8 cellular contexts compared by ENCODE assay signal in genomic region chr22:31230871-31231621, GRCh38. TPM values are rescaled to one million over a fixed set of nuclear protein-coding genes. Genes with fewer than 3 reads are reported as not detected.
DNase-seq lines count a peak whose midpoint lies in the region; ATAC-seq and TF ChIP-seq lines count a peak whose summit lies in the region.

No MANE protein-coding gene starts in this region.

- no peak overlapping the region for H2AFZ ChIP-seq in HCT116 (ENCODE audit: low read depth, low read length, poor library complexity, severe bottlenecking)

- H3K4me2 ChIP-seq in HCT116 (ENCODE audit: low read length) = no peak overlapping the region

- RAD21 ChIA-PET in HCT116 (lab: Charles Lee; ENCODE audit: low non-redundant PET in 1 of 2, low total read pairs in 2 of 2, uncharacterized antibody in 2 of 2, unreplicated experiment in 2 of 2) = no interaction called here

- H4K20me1 ChIP-seq in HCT116 (ENCODE audit: insufficient read depth) = no peaks in the 10 kb centered on the region

- H3K4me3 Mint-ChIP-seq in CD8-positive, alpha-beta memory T cell = peak overlapping the region in 1 of 7 donors; percentile 40
- H3K4me3 Mint-ChIP-seq in T-helper 17 cell = peak overlapping the region; percentile 77

- H3K9me2 ChIP-seq in HCT116 (ENCODE audit: insufficient read depth) = no peaks in the 10 kb centered on the region

- peaks cover 4% of the 10 kb centered on the region for H3K36me3 ChIP-seq in CD8-positive, alpha-beta memory T cell (ENCODE audit: insufficient read depth, low read length)
- H3K36me3 ChIP-seq in HCT116 (ENCODE audit: control insufficient read depth in 1 of 2, insufficient read depth in 2 of 2, low read length in 2 of 2) = 0 out of 4 replicates have a peak, but pooled peaks cover 2 to 3% of the 10 kb centered on the region in 2 experiments

- H3K4me1 ChIP-seq in CD8-positive, alpha-beta memory T cell (ENCODE audit: insufficient read depth, low read length) = peaks cover 31% of the 10 kb centered on the region
- peaks cover 0 to 5% of the 10 kb centered on the region in 2 experiments; a peak in 1 of 4 replicates for H3K4me1 ChIP-seq in HCT116 (ENCODE audit: control insufficient read depth in 1 of 2, insufficient read depth in 2 of 2, low read length in 2 of 2)

- peak; percentile 21 to 66 (median 32) for DNase-seq in CD8-positive, alpha-beta memory T cell
- no peak for DNase-seq in HCT116 (ENCODE audit: low read depth, low spot score)
- peak in 2 of 3 donors; percentile 32 to 34 for DNase-seq in T-helper 17 cell
- DNase-seq in cardiac fibroblast (ENCODE audit: low read depth in 2 of 2) = peak; percentile 75 to 84
- DNase-seq in left kidney (ENCODE audit: low read depth, low spot score) = peak; percentile 75
- peak; percentile 15 to 70 (median 55) for DNase-seq in stimulated activated naive CD4-positive, alpha-beta T cell (lab: John Stamatoyannopoulos, UW)
- no peak for DNase-seq in NCI-H146 treated with DMSO at 0.1 percent for 48 hours (lab: John Stamatoyannopoulos, UW; ENCODE audit: unreplicated experiment)

- H3K27ac ChIP-seq in CD8-positive, alpha-beta memory T cell (ENCODE audit: low read depth, low read length) = peak overlapping the region; percentile 14
- H3K27ac ChIP-seq in HCT116 (ENCODE audit: low read depth, low read length) = no peak overlapping the region

- TF ChIP-seq RAD21 in HCT116 (IDR thresholded peaks at IDR 0.05; ENCODE audit: low read depth) = peak; percentile 67

- POLR2A ChIA-PET in CD8-positive, alpha-beta memory T cell (lab: Charles Lee) = interaction anchor here (1.3 kb wide), 1 partner anchor 60 kb away, joined by 3 read pairs; no protein-coding TSS in a partner anchor
- POLR2A ChIA-PET in HCT116 (lab: Charles Lee) = no interaction called here

- peak; percentile 34 to 45 (median 43); a peak in 4 of 6 replicates for TF ChIP-seq CTCF in HCT116 (IDR thresholded peaks at IDR 0.05 in 2 of 3, conservative IDR thresholded peaks at IDR 0.05 in 1 of 3; ENCODE audit: borderline replicate concordance in 1 of 3, insufficient read depth in 1 of 3, low read depth in 2 of 3, low read length in 2 of 3)
- TF ChIP-seq CTCF in cardiac fibroblast (IDR thresholded peaks at IDR 0.05; ENCODE audit: low read depth, low read length) = peak; percentile 76

- CTCF ChIA-PET in CD8-positive, alpha-beta memory T cell (lab: Charles Lee) = interaction anchor here (0.6 to 6.0 kb wide), 8 partner anchors 12 to 291 kb away, joined by 3 to 39 read pairs (median 4); partner anchors contain the start of genes LIMK2 and SELENOM
- CTCF ChIA-PET in HCT116 (lab: Charles Lee) = interaction anchor here (0.7 to 1.7 kb wide), 6 partner anchors 13 to 123 kb away, joined by 3 to 9 read pairs (median 4); partner anchors contain the start of genes LIMK2 and SELENOM

- no peak overlapping the region for H3K4me3 ChIP-seq in CD8-positive, alpha-beta memory T cell (ENCODE audit: low read length)
- H3K4me3 ChIP-seq in HCT116 (replicated peaks in 1 of 2; ENCODE audit: low read depth in 1 of 2, low read length in 2 of 2) = no peak overlapping the region
- H3K4me3 ChIP-seq in cardiac fibroblast (replicated peaks in 1 of 2; ENCODE audit: low read depth in 2 of 2, low read length in 2 of 2) = no peak overlapping the region

- H3K4me1 Mint-ChIP-seq in CD8-positive, alpha-beta memory T cell = peaks cover 29 to 43% (median 35%) of the 10 kb centered on the region in 3 donors
- peaks cover 47% of the 10 kb centered on the region for H3K4me1 Mint-ChIP-seq in T-helper 17 cell

- no peaks in the 10 kb centered on the region for H3K27me3 ChIP-seq in CD8-positive, alpha-beta memory T cell (ENCODE audit: insufficient read depth, low read length, poor library complexity, severe bottlenecking)
- no peaks in the 10 kb centered on the region for H3K27me3 ChIP-seq in HCT116 (ENCODE audit: insufficient read depth, low read length)

- peaks cover 15% of the 10 kb centered on the region for H3K79me2 ChIP-seq in HCT116 (ENCODE audit: insufficient read depth, low read length)

- H3K27me3 Mint-ChIP-seq in CD8-positive, alpha-beta memory T cell = no peaks in the 10 kb centered on the region
- H3K27me3 Mint-ChIP-seq in T-helper 17 cell = no peaks in the 10 kb centered on the region

- no TSS peak for BruUV-seq in HCT116 (replicated peaks; lab: Mats Ljungman, UMichigan)

- H3K36me3 Mint-ChIP-seq in CD8-positive, alpha-beta memory T cell = peaks cover 0 to 27% (median 7%) of the 10 kb centered on the region in 3 donors
- peaks cover 2% of the 10 kb centered on the region for H3K36me3 Mint-ChIP-seq in T-helper 17 cell (ENCODE audit: low read depth)

- intact Hi-C loops in HCT116 (cut with micrococcal nuclease) = loop anchor here (1.0 to 5.0 kb wide), 3 partner anchors 124 to 282 kb away; partner anchors contain the start of gene SELENOM

- peak overlapping the region; percentile 8 to 95 (median 60) for H3K27ac Mint-ChIP-seq in CD8-positive, alpha-beta memory T cell
- H3K27ac Mint-ChIP-seq in T-helper 17 cell = peak overlapping the region; percentile 93

- peak; percentile 67 for ATAC-seq in HCT116
- ATAC-seq in T-helper 17 cell = peak; percentile 86
- ATAC-seq in HG03439 (IDR thresholded peaks at IDR 0.05; ENCODE audit: unreplicated experiment) = no peak

- H3K9ac ChIP-seq in HCT116 (ENCODE audit: low read length) = no peak overlapping the region

- no peak for TF ChIP-seq POLR2A in HCT116 (IDR thresholded peaks at IDR 0.05; ENCODE audit: borderline replicate concordance, extremely low read depth, insufficient read depth, insufficient read length)

- no peaks in the 10 kb centered on the region for H3K9me3 ChIP-seq in CD8-positive, alpha-beta memory T cell (ENCODE audit: low read length)
- H3K9me3 ChIP-seq in HCT116 (ENCODE audit: control insufficient read depth in 1 of 2, insufficient read depth in 1 of 2, low read depth in 1 of 2, low read length in 2 of 2) = no peaks in the 10 kb centered on the region
- no peaks in the 10 kb centered on the region for H3K9me3 ChIP-seq in T-helper 17 cell (ENCODE audit: control insufficient read depth, low read length, poor library complexity, severe bottlenecking)

- H3K9me3 Mint-ChIP-seq in CD8-positive, alpha-beta memory T cell = no peaks in the 10 kb centered on the region

TF ChIP-seq in HCT116, 20 proteins besides CTCF, POLR2A, EP300 and RAD21 (continues in another document):
- TF ChIP-seq EZH2 (IDR thresholded peaks at IDR 0.05) (no peak), SP1 (IDR thresholded peaks at IDR 0.05; ENCODE audit: low read depth) (no peak), ATF3 (IDR thresholded peaks at IDR 0.05) (no peak), FOSL1 (IDR thresholded peaks at IDR 0.05; ENCODE audit: low read depth) (no peak), SIN3A (IDR thresholded peaks at IDR 0.05; ENCODE audit: low read depth) (no peak), ELF1 (IDR thresholded peaks at IDR 0.05; ENCODE audit: borderline replicate concordance, low read depth) (no peak), ZNF274 (IDR thresholded peaks at IDR 0.05; ENCODE audit: low read depth, low read length) (no peak), CBX3 (IDR thresholded peaks at IDR 0.05; ENCODE audit: low read depth) (no peak), SRF (IDR thresholded peaks at IDR 0.05; ENCODE audit: low read depth) (no peak), YY1 (IDR thresholded peaks at IDR 0.05; ENCODE audit: extremely low read depth, insufficient replicate concordance, low read depth, low read length) (no peak), ZFX (IDR thresholded peaks at IDR 0.05) (no peak), JUND (IDR thresholded peaks at IDR 0.05) (no peak), TCF7L2 (IDR thresholded peaks at IDR 0.05; ENCODE audit: borderline replicate concordance, extremely low read depth, insufficient read depth, insufficient read length) (no peak)
- TF ChIP-seq, protein P1, sequence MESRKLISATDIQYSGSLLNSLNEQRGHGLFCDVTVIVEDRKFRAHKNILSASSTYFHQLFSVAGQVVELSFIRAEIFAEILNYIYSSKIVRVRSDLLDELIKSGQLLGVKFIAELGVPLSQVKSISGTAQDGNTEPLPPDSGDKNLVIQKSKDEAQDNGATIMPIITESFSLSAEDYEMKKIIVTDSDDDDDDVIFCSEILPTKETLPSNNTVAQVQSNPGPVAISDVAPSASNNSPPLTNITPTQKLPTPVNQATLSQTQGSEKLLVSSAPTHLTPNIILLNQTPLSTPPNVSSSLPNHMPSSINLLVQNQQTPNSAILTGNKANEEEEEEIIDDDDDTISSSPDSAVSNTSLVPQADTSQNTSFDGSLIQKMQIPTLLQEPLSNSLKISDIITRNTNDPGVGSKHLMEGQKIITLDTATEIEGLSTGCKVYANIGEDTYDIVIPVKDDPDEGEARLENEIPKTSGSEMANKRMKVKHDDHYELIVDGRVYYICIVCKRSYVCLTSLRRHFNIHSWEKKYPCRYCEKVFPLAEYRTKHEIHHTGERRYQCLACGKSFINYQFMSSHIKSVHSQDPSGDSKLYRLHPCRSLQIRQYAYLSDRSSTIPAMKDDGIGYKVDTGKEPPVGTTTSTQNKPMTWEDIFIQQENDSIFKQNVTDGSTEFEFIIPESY (IDR thresholded peaks at IDR 0.05; ENCODE audit: extremely low read depth, insufficient replicate concordance, low read length) = no peak

RNA-seq across cellular contexts. Expression of gene LIMK2, which starts 18.9 kb away (rescaled TPM):
- 10 to 100 TPM; 25.1 to 27.7 TPM for total RNA-seq in CD8-positive, alpha-beta memory T cell
- polyA plus RNA-seq in CD8-positive, alpha-beta memory T cell = 19.0 TPM
- total RNA-seq in HCT116 (2021; ENCODE audit: unreplicated experiment) (21.9 TPM), T-helper 17 cell (10 to 100 TPM; 20.7 to 25.3 TPM)
- polyA plus RNA-seq in HCT116 (2012) = 14.1 and 15.2 TPM in 2 replicates

Comparison
In these comparisons a context has a peak if more than half of its experiments do, and no peak if none do; other contexts are left out.
1. DNase-seq: peak in CD8-positive, alpha-beta memory T cell (5 of 5), T-helper 17 cell (2 of 3), cardiac fibroblast (2 of 2), left kidney (single experiment) and stimulated activated naive CD4-positive, alpha-beta T cell (6 of 6); none in HCT116 (single experiment) and NCI-H146 treated with DMSO at 0.1 percent for 48 hours (single experiment).